In the genomic region with DNA sequence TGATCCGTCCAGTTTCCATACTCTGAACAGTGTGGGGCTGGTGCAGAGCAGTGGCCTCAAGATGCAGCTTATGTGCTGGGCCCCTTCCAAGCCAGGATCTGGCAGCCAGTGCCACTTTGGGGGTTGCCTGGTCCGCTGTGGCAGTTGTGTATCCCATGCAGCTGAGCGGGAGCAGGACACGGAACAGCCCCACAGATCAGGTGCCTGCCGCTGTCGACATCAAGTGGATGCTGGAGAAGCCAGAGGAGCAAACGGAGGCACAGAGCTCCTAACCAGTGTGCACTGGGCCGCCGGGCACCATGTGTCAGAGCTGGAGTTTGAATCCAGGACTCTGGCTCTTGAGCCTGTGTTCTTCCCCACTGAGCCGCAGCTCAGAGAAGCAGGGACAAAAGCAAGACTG, we compare ENCODE assay signal across 19 cellular contexts.
DNase-seq lines count a peak whose midpoint lies in the region; ATAC-seq and TF ChIP-seq lines count a peak whose summit lies in the region.
"Had no signal": no experiment of that assay in that cellular context is flagged by ENCODE, and none has a peak within 500 bp of the region (broad histone marks: within the 10 kb centered on the region; RNA-seq: fewer than 3 reads in every experiment).

No MANE protein-coding gene starts in this region.

- no peak overlapping the region for H3K9ac ChIP-seq in H9 (ENCODE audit: extremely low read depth, insufficient read length, low read length)
- no peak overlapping the region for H3K9ac ChIP-seq in endodermal cell (ENCODE audit: extremely low read depth, low read length, poor library complexity, severe bottlenecking)
- no peak overlapping the region for H3K9ac ChIP-seq in neuronal stem cell (ENCODE audit: low read depth, low read length, poor library complexity)

- intact Hi-C loops in vagina (cut with DNase I) = no loop called here

- H3K4ac ChIP-seq in H9 (ENCODE audit: low read depth, low read length) (no peak overlapping the region), neuronal stem cell (ENCODE audit: low read length) (no peak overlapping the region)

- no CpG with 5 or more reads among the region's 10 CpGs for WGBS in H9 (ENCODE audit: extremely low coverage, insufficient read length, low lambda C conversion rate)
- 95 to 98% methylated on average over 8 to 10 of the region's 10 CpGs for WGBS in endodermal cell (ENCODE audit: insufficient coverage in 1 of 2, insufficient read length in 1 of 2), 2 experiments
- no CpG with 5 or more reads among the region's 10 CpGs for WGBS in neuronal stem cell (ENCODE audit: extremely low coverage in 2 of 2, insufficient read length in 2 of 2, insufficient replicate concordance in 1 of 2), 2 donors

- H3K18ac ChIP-seq in H9 (ENCODE audit: insufficient read length, low read depth, low read length) (no peak overlapping the region), neuronal stem cell (ENCODE audit: low read length) (peak overlapping the region; percentile 40)

- H3K14ac ChIP-seq in H9 (ENCODE audit: insufficient read depth, low read length) (no peak overlapping the region), neuronal stem cell (ENCODE audit: low read length) (no peak overlapping the region)

- no peak overlapping the region for H3K27ac ChIP-seq in H9 (ENCODE audit: insufficient read length, low read depth, low read length)
- H3K27ac ChIP-seq in endodermal cell (ENCODE audit: low read depth, low read length) = no peak overlapping the region
- no peak overlapping the region for H3K27ac ChIP-seq in neuronal stem cell (replicated peaks; ENCODE audit: low read length)
- no peak overlapping the region for H3K27ac ChIP-seq in vagina

- DNase-seq in stimulated activated naive CD8-positive, alpha-beta T cell treated with anti-CD3 and anti-CD28 coated beads, Interleukin-15, amount 100 ng/mL, for 72 hours = no peak
- no peak for DNase-seq in stimulated activated naive CD8-positive, alpha-beta T cell treated with anti-CD3 and anti-CD28 coated beads, Interleukin-15, Interleukin-2, amounts not matched to agents 100 U/mL and 50 U/mL, for 24 hours
- DNase-seq in H9 (no peak), endodermal cell (no peak), neuronal stem cell (ENCODE audit: low spot score) (no peak), NCI-H510A (lab: John Stamatoyannopoulos, UW) (no peak), vagina (ENCODE audit: extremely low spot score in 2 of 2) (no peak)
- DNase-seq: CD4-positive, alpha-beta T cell; CD8-positive, alpha-beta memory T cell; DMS 273 treated with DMSO at 0.1 percent for 48 hours; DMS79; EL; GDM1; HFFc6 had no signal

- no peak overlapping the region for H2BK5ac ChIP-seq in H9 (ENCODE audit: insufficient read length, low read length)
- no peak overlapping the region for H2BK5ac ChIP-seq in neuronal stem cell (ENCODE audit: low read length)

- no peaks in the 10 kb centered on the region for H3K79me2 ChIP-seq in H9 (ENCODE audit: insufficient read depth, low read length)

- no peaks in the 10 kb centered on the region for H3K9me3 ChIP-seq in H9 (ENCODE audit: control insufficient read depth, low read depth, low read length)
- H3K9me3 ChIP-seq in endodermal cell (ENCODE audit: control insufficient read depth, low read length) = peaks cover 10% of the 10 kb centered on the region
- H3K9me3 ChIP-seq in neuronal stem cell (replicated peaks in 1 of 2; ENCODE audit: control insufficient read depth in 2 of 2, insufficient read depth in 1 of 2, low read depth in 1 of 2, low read length in 2 of 2) = peaks cover 5 to 13% of the 10 kb centered on the region in 2 donors
- no peaks in the 10 kb centered on the region for H3K9me3 ChIP-seq in vagina
- H3K9me3 ChIP-seq: HAP-1 had no signal

- H2BK15ac ChIP-seq in H9 (ENCODE audit: low read depth, low read length) (no peak overlapping the region), neuronal stem cell (ENCODE audit: low read length) (peak overlapping the region; percentile 38)

- H2BK20ac ChIP-seq in H9 (ENCODE audit: low read depth, low read length, poor library complexity, severe bottlenecking) = no peak overlapping the region

- no peak overlapping the region for H4K5ac ChIP-seq in H9 (ENCODE audit: insufficient read length, low read depth, low read length)

- H3K4me2 ChIP-seq in H9 (ENCODE audit: insufficient read depth, insufficient read length, low read length) (no peak overlapping the region), neuronal stem cell (ENCODE audit: insufficient read depth, low read length, poor library complexity, severe bottlenecking) (no peak overlapping the region)
- H3K4me2 ChIP-seq: GM23338 had no signal

- H3K36me3 Mint-ChIP-seq in H9 (ENCODE audit: insufficient read depth in 1 of 3, low read depth in 3 of 3) (peaks cover 37 to 70% (median 57%) of the 10 kb centered on the region in 3 experiments), endodermal cell (ENCODE audit: low read depth) (peaks cover 76% of the 10 kb centered on the region)
- H3K36me3 Mint-ChIP-seq: CD14-positive monocyte; CD8-positive, alpha-beta memory T cell had no signal

- no peaks in the 10 kb centered on the region for H3K23me2 ChIP-seq in H9 (ENCODE audit: insufficient read length, low read depth, low read length, poor library complexity, severe bottlenecking)

- peak overlapping the region; percentile 8 to 78 for H3K27ac Mint-ChIP-seq in stimulated activated naive CD8-positive, alpha-beta T cell treated with anti-CD3 and anti-CD28 coated beads, Interleukin-15, amount 100 ng/mL, for 72 hours
- H3K27ac Mint-ChIP-seq in H9 = peak overlapping the region in 2 of 3 experiments; percentile 28 to 64; a peak in 3 of 7 replicates
- peak overlapping the region; percentile 52 for H3K27ac Mint-ChIP-seq in endodermal cell
- H3K27ac Mint-ChIP-seq: CD14-positive monocyte; CD4-positive, alpha-beta T cell; GM23338; HFFc6 had no signal

- no peak overlapping the region for H3T11ph ChIP-seq in H9 (ENCODE audit: low read length)

- no peak for ATAC-seq in stimulated activated naive CD8-positive, alpha-beta T cell treated with anti-CD3 and anti-CD28 coated beads, Interleukin-15, amount 100 ng/mL, for 72 hours
- ATAC-seq in stimulated activated naive CD8-positive, alpha-beta T cell treated with anti-CD3 and anti-CD28 coated beads, Interleukin-15, Interleukin-2, amounts not matched to agents 100 U/mL and 50 U/mL, for 24 hours = no peak
- no peak for ATAC-seq in GM21737 (IDR thresholded peaks at IDR 0.05; ENCODE audit: unreplicated experiment)
- ATAC-seq: GM12878, GM23338 had no signal

- no peaks in the 10 kb centered on the region for H3K9me3 Mint-ChIP-seq in stimulated activated naive CD8-positive, alpha-beta T cell treated with anti-CD3 and anti-CD28 coated beads, Interleukin-15, amount 100 ng/mL, for 72 hours
- peaks cover 13 to 15% of the 10 kb centered on the region in 2 experiments for H3K9me3 Mint-ChIP-seq in H9
- peaks cover 26% of the 10 kb centered on the region for H3K9me3 Mint-ChIP-seq in endodermal cell
- H3K9me3 Mint-ChIP-seq: CD4-positive, alpha-beta T cell; CD8-positive, alpha-beta memory T cell had no signal

- no peaks in the 10 kb centered on the region for H3K27me3 Mint-ChIP-seq in stimulated activated naive CD8-positive, alpha-beta T cell treated with anti-CD3 and anti-CD28 coated beads, Interleukin-15, amount 100 ng/mL, for 72 hours
- no peaks in the 10 kb centered on the region; the same call in 1 of the 2 replicates for H3K27me3 Mint-ChIP-seq in H9 (ENCODE audit: low read depth)
- no peaks in the 10 kb centered on the region for H3K27me3 Mint-ChIP-seq in endodermal cell (ENCODE audit: insufficient read depth)
- H3K27me3 Mint-ChIP-seq: CD4-positive, alpha-beta T cell had no signal

- peaks cover 8% of the 10 kb centered on the region for H3K4me1 Mint-ChIP-seq in stimulated activated naive CD8-positive, alpha-beta T cell treated with anti-CD3 and anti-CD28 coated beads, Interleukin-15, amount 100 ng/mL, for 72 hours
- H3K4me1 Mint-ChIP-seq in H9 (peaks cover 26 to 28% of the 10 kb centered on the region in 2 experiments), endodermal cell (peaks cover 7% of the 10 kb centered on the region)

- no peak overlapping the region for H3K56ac ChIP-seq in H9 (ENCODE audit: insufficient read length, low read depth, low read length)

- TF ChIP-seq CTCF in H9 (conservative IDR thresholded peaks at IDR 0.05) (no peak), endodermal cell (conservative IDR thresholded peaks at IDR 0.05) (no peak), vagina (IDR thresholded peaks at IDR 0.05) (no peak)

- H2BK12ac ChIP-seq in H9 (ENCODE audit: insufficient read length, low read depth, low read length) (no peak overlapping the region), neuronal stem cell (ENCODE audit: low read length) (no peak overlapping the region)

- H3K36me3 ChIP-seq in endodermal cell (ENCODE audit: control insufficient read depth, insufficient read depth, low read length) (peaks cover 3% of the 10 kb centered on the region), neuronal stem cell (replicated peaks in 1 of 2; ENCODE audit: control insufficient read depth in 2 of 2, insufficient read depth in 2 of 2, low read length in 2 of 2) (peaks cover under 1 to 2% of the 10 kb centered on the region in 2 donors), vagina (no peaks in the 10 kb centered on the region)
- H3K36me3 ChIP-seq: HAP-1 had no signal

- H3K79me1 ChIP-seq in H9 (ENCODE audit: insufficient read depth, low read depth, low read length, poor library complexity, severe bottlenecking) = no peaks in the 10 kb centered on the region
- no peaks in the 10 kb centered on the region for H3K79me1 ChIP-seq in neuronal stem cell (ENCODE audit: low read depth, low read length)

- H4K91ac ChIP-seq in H9 (ENCODE audit: insufficient read length, low read depth, low read length) (no peak overlapping the region), neuronal stem cell (ENCODE audit: low read depth, low read length, poor library complexity) (no peak overlapping the region)

- H2AK5ac ChIP-seq in H9 (ENCODE audit: insufficient read length, low read length) (no peak overlapping the region), neuronal stem cell (ENCODE audit: low read depth, low read length) (no peak overlapping the region)

- no peak for TF ChIP-seq POLR2A in vagina (IDR thresholded peaks at IDR 0.05)

- H2AFZ ChIP-seq in H9 (ENCODE audit: low read length) (no peak overlapping the region), neuronal stem cell (ENCODE audit: low read length) (no peak overlapping the region)
- H2AFZ ChIP-seq: GM23338 had no signal

- H4K8ac ChIP-seq in H9 (replicated peaks; ENCODE audit: insufficient read length, low read depth, low read length) = no peak overlapping the region
- H4K8ac ChIP-seq in neuronal stem cell (ENCODE audit: low read depth, low read length) = no peak overlapping the region

- H3K23ac ChIP-seq in H9 (ENCODE audit: insufficient read length, low read depth, low read length) (no peak overlapping the region), neuronal stem cell (ENCODE audit: low read depth, low read length, poor library complexity) (peak overlapping the region; percentile 60)

- H3K4me3 ChIP-seq in endodermal cell (ENCODE audit: low read length) (no peak overlapping the region), neuronal stem cell (ENCODE audit: low read length in 2 of 2) (no peak overlapping the region), vagina (no peak overlapping the region)
- H3K4me3 ChIP-seq: GM12878, GM23338, HAP-1 had no signal

- H3K27me3 ChIP-seq in H9 (ENCODE audit: insufficient read depth, low read length) (no peaks in the 10 kb centered on the region), endodermal cell (ENCODE audit: control insufficient read depth, insufficient read depth, low read length, poor library complexity, severe bottlenecking) (no peaks in the 10 kb centered on the region), neuronal stem cell (ENCODE audit: control insufficient read depth in 3 of 3, insufficient read depth in 3 of 3, low read depth in 1 of 3, low read length in 3 of 3) (no peaks in the 10 kb centered on the region), vagina (no peaks in the 10 kb centered on the region)

- H3K4me3 Mint-ChIP-seq in stimulated activated naive CD8-positive, alpha-beta T cell treated with anti-CD3 and anti-CD28 coated beads, Interleukin-15, amount 100 ng/mL, for 72 hours = no peak overlapping the region
- H3K4me3 Mint-ChIP-seq in H9 (no peak overlapping the region), endodermal cell (no peak overlapping the region)
- H3K4me3 Mint-ChIP-seq: CD14-positive monocyte; CD4-positive, alpha-beta T cell; CD8-positive, alpha-beta memory T cell; GM23338; HFFc6 had no signal

- H3K4me1 ChIP-seq in H9 (ENCODE audit: insufficient read depth, low read length) = no peaks in the 10 kb centered on the region
- H3K4me1 ChIP-seq in endodermal cell (ENCODE audit: control insufficient read depth, insufficient read depth, low read length) = no peaks in the 10 kb centered on the region
- no peaks in the 10 kb centered on the region for H3K4me1 ChIP-seq in neuronal stem cell (ENCODE audit: control insufficient read depth in 2 of 2, insufficient read depth in 1 of 2, low read depth in 1 of 2, low read length in 2 of 2)
- peaks cover 16% of the 10 kb centered on the region for H3K4me1 ChIP-seq in vagina
- H3K4me1 ChIP-seq: HAP-1 had no signal

- H2BK120ac ChIP-seq in H9 (ENCODE audit: low read depth, low read length, poor library complexity, severe bottlenecking) = no peak overlapping the region
- no peak overlapping the region for H2BK120ac ChIP-seq in neuronal stem cell (ENCODE audit: low read depth, low read length)

- no peaks in the 10 kb centered on the region for H4K20me1 ChIP-seq in H9 (ENCODE audit: control insufficient read depth, insufficient read depth, insufficient read length)
